Comparison of ENCODE assay signal across 1 cellular context in the genomic region with DNA sequence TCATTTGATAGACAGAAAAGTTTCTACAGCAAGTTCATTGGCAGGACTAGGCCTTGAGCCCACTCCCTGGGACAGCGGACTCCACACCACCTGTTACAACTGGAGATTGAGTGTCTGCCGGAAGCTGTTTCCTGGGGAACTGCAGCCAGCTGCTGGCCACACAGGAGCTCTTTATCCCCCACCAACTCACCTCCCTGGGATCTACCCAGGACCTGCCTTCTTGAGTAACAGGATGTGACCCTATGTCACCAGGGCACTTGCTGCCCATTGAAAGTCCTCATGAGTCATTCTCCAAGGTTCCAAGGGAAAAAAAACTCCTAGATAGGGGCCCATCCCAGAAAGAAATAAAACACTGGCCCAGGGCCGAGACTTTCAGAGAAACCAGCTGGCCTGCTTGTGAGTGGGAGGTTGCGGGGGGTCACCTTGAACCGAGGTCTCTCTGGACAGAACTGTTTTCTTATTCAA.
A peak's percentile ranks its signal among the peaks of the same experiment; 100 is the strongest.
TF ChIP-seq lines count a peak whose summit lies in the region.

No MANE protein-coding gene starts in this region.

TF ChIP-seq in HepG2, 621 proteins besides CTCF, POLR2A, EP300 and RAD21 (continued from another document and continues in another):
- TF ChIP-seq, protein P1, sequence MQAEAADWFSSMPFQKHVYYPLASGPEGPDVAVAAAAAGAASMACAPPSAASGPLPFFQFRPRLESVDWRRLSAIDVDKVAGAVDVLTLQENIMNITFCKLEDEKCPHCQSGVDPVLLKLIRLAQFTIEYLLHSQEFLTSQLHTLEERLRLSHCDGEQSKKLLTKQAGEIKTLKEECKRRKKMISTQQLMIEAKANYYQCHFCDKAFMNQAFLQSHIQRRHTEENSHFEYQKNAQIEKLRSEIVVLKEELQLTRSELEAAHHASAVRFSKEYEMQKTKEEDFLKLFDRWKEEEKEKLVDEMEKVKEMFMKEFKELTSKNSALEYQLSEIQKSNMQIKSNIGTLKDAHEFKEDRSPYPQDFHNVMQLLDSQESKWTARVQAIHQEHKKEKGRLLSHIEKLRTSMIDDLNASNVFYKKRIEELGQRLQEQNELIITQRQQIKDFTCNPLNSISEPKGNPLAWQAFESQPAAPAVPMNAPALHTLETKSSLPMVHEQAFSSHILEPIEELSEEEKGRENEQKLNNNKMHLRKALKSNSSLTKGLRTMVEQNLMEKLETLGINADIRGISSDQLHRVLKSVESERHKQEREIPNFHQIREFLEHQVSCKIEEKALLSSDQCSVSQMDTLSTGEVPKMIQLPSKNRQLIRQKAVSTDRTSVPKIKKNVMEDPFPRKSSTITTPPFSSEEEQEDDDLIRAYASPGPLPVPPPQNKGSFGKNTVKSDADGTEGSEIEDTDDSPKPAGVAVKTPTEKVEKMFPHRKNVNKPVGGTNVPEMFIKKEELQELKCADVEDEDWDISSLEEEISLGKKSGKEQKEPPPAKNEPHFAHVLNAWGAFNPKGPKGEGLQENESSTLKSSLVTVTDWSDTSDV (CRISPR knock-in tag; IDR thresholded peaks at IDR 0.05) = no peak
- TF ChIP-seq SMYD3 (CRISPR knock-in tag; IDR thresholded peaks at IDR 0.05) = no peak
- TF ChIP-seq ATF5 (CRISPR knock-in tag; IDR thresholded peaks at IDR 0.05; ENCODE audit: low read depth) = no peak
- TF ChIP-seq NCOA1 (CRISPR knock-in tag; IDR thresholded peaks at IDR 0.05) = no peak
- no peak for TF ChIP-seq HMGA1 (CRISPR knock-in tag; conservative IDR thresholded peaks at IDR 0.05)
- TF ChIP-seq, protein P2, sequence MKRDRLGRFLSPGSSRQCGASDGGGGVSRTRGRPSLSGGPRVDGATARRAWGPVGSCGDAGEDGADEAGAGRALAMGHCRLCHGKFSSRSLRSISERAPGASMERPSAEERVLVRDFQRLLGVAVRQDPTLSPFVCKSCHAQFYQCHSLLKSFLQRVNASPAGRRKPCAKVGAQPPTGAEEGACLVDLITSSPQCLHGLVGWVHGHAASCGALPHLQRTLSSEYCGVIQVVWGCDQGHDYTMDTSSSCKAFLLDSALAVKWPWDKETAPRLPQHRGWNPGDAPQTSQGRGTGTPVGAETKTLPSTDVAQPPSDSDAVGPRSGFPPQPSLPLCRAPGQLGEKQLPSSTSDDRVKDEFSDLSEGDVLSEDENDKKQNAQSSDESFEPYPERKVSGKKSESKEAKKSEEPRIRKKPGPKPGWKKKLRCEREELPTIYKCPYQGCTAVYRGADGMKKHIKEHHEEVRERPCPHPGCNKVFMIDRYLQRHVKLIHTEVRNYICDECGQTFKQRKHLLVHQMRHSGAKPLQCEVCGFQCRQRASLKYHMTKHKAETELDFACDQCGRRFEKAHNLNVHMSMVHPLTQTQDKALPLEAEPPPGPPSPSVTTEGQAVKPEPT (CRISPR knock-in tag; IDR thresholded peaks at IDR 0.05; ENCODE audit: low read depth) = 0 out of 2 replicates have a peak, but pooled peaks have one; percentile 54
- TF ChIP-seq POGZ (CRISPR knock-in tag; IDR thresholded peaks at IDR 0.05) = peak; percentile 90
- TF ChIP-seq, protein P3, sequence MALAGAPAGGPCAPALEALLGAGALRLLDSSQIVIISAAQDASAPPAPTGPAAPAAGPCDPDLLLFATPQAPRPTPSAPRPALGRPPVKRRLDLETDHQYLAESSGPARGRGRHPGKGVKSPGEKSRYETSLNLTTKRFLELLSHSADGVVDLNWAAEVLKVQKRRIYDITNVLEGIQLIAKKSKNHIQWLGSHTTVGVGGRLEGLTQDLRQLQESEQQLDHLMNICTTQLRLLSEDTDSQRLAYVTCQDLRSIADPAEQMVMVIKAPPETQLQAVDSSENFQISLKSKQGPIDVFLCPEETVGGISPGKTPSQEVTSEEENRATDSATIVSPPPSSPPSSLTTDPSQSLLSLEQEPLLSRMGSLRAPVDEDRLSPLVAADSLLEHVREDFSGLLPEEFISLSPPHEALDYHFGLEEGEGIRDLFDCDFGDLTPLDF (CRISPR knock-in tag; IDR thresholded peaks at IDR 0.05) = no peak
- no peak for TF ChIP-seq ZNF513 (CRISPR knock-in tag; conservative IDR thresholded peaks at IDR 0.05)
- TF ChIP-seq, protein P4, sequence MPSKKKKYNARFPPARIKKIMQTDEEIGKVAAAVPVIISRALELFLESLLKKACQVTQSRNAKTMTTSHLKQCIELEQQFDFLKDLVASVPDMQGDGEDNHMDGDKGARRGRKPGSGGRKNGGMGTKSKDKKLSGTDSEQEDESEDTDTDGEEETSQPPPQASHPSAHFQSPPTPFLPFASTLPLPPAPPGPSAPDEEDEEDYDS (CRISPR knock-in tag; IDR thresholded peaks at IDR 0.05) = peak; percentile 59; the same call in 1 of the 2 replicates
- TF ChIP-seq, protein P5, sequence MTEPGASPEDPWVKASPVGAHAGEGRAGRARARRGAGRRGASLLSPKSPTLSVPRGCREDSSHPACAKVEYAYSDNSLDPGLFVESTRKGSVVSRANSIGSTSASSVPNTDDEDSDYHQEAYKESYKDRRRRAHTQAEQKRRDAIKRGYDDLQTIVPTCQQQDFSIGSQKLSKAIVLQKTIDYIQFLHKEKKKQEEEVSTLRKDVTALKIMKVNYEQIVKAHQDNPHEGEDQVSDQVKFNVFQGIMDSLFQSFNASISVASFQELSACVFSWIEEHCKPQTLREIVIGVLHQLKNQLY (CRISPR knock-in tag; IDR thresholded peaks at IDR 0.05) = peak; percentile 74; the same call in 1 of the 2 replicates
- no peak for TF ChIP-seq RFXANK (CRISPR knock-in tag; IDR thresholded peaks at IDR 0.05)
- TF ChIP-seq CHCHD3 (CRISPR knock-in tag; IDR thresholded peaks at IDR 0.05) = no peak
- no peak for TF ChIP-seq ZNF558 (CRISPR knock-in tag; IDR thresholded peaks at IDR 0.05; ENCODE audit: borderline replicate concordance)
- peak; percentile 52 for TF ChIP-seq STAG1 (CRISPR knock-in tag; IDR thresholded peaks at IDR 0.05)
- no peak for TF ChIP-seq NFE2 (CRISPR knock-in tag; IDR thresholded peaks at IDR 0.05)
- TF ChIP-seq ZNF124 (CRISPR knock-in tag; IDR thresholded peaks at IDR 0.05) = peak; percentile 65; the same call in 1 of the 2 replicates
- no peak for TF ChIP-seq BRCA1 (CRISPR knock-in tag; IDR thresholded peaks at IDR 0.05)
- no peak for TF ChIP-seq SP1 (IDR thresholded peaks at IDR 0.05)
- TF ChIP-seq SP1 (CRISPR knock-in tag; IDR thresholded peaks at IDR 0.05) = no peak
- peak; percentile 88; the same call in 1 of the 2 replicates for TF ChIP-seq KLF9 (CRISPR knock-in tag; IDR thresholded peaks at IDR 0.05; ENCODE audit: low read depth)
- TF ChIP-seq NFYC (CRISPR knock-in tag; IDR thresholded peaks at IDR 0.05) = 0 out of 2 replicates have a peak, but pooled peaks have one; percentile 29
- TF ChIP-seq ZNF614 (CRISPR knock-in tag; IDR thresholded peaks at IDR 0.05; ENCODE audit: borderline replicate concordance) = peak; percentile 88; the same call in 1 of the 2 replicates
- no peak for TF ChIP-seq GATA4 (IDR thresholded peaks at IDR 0.05; ENCODE audit: borderline replicate concordance, low read depth)
- TF ChIP-seq, protein P6, sequence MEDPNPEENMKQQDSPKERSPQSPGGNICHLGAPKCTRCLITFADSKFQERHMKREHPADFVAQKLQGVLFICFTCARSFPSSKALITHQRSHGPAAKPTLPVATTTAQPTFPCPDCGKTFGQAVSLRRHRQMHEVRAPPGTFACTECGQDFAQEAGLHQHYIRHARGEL (CRISPR knock-in tag; IDR thresholded peaks at IDR 0.05) = no peak
- TF ChIP-seq TGIF2 (CRISPR knock-in tag; IDR thresholded peaks at IDR 0.05) = peak; percentile 71
- TF ChIP-seq NR2F2 (IDR thresholded peaks at IDR 0.05; ENCODE audit: borderline replicate concordance, low read depth) = no peak
- peak; percentile 82; the same call in 1 of the 2 replicates for TF ChIP-seq PRDM10 (CRISPR knock-in tag; IDR thresholded peaks at IDR 0.05; ENCODE audit: low read depth)
- TF ChIP-seq ZNF713 (CRISPR knock-in tag; IDR thresholded peaks at IDR 0.05) = no peak
- TF ChIP-seq LBX2 (CRISPR knock-in tag; IDR thresholded peaks at IDR 0.05; ENCODE audit: borderline replicate concordance) = no peak
- TF ChIP-seq KLF16 (CRISPR knock-in tag; IDR thresholded peaks at IDR 0.05) = 0 out of 4 replicates have a peak, but pooled peaks of 1 of the 2 experiments have one; percentile 37
- peak; percentile 78; the same call in 1 of the 2 replicates for TF ChIP-seq HIVEP1 (CRISPR knock-in tag; IDR thresholded peaks at IDR 0.05)
- TF ChIP-seq, protein P7, sequence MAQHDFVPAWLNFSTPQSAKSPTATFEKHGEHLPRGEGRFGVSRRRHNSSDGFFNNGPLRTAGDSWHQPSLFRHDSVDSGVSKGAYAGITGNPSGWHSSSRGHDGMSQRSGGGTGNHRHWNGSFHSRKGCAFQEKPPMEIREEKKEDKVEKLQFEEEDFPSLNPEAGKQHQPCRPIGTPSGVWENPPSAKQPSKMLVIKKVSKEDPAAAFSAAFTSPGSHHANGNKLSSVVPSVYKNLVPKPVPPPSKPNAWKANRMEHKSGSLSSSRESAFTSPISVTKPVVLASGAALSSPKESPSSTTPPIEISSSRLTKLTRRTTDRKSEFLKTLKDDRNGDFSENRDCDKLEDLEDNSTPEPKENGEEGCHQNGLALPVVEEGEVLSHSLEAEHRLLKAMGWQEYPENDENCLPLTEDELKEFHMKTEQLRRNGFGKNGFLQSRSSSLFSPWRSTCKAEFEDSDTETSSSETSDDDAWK (CRISPR knock-in tag; IDR thresholded peaks at IDR 0.05) = no peak
- TF ChIP-seq, protein P8, sequence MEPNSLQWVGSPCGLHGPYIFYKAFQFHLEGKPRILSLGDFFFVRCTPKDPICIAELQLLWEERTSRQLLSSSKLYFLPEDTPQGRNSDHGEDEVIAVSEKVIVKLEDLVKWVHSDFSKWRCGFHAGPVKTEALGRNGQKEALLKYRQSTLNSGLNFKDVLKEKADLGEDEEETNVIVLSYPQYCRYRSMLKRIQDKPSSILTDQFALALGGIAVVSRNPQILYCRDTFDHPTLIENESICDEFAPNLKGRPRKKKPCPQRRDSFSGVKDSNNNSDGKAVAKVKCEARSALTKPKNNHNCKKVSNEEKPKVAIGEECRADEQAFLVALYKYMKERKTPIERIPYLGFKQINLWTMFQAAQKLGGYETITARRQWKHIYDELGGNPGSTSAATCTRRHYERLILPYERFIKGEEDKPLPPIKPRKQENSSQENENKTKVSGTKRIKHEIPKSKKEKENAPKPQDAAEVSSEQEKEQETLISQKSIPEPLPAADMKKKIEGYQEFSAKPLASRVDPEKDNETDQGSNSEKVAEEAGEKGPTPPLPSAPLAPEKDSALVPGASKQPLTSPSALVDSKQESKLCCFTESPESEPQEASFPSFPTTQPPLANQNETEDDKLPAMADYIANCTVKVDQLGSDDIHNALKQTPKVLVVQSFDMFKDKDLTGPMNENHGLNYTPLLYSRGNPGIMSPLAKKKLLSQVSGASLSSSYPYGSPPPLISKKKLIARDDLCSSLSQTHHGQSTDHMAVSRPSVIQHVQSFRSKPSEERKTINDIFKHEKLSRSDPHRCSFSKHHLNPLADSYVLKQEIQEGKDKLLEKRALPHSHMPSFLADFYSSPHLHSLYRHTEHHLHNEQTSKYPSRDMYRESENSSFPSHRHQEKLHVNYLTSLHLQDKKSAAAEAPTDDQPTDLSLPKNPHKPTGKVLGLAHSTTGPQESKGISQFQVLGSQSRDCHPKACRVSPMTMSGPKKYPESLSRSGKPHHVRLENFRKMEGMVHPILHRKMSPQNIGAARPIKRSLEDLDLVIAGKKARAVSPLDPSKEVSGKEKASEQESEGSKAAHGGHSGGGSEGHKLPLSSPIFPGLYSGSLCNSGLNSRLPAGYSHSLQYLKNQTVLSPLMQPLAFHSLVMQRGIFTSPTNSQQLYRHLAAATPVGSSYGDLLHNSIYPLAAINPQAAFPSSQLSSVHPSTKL (CRISPR knock-in tag; IDR thresholded peaks at IDR 0.05) = peak; percentile 96
- TF ChIP-seq ATF1 (CRISPR knock-in tag; IDR thresholded peaks at IDR 0.05) = peak; percentile 24; the same call in 1 of the 2 replicates
- TF ChIP-seq ZNF282 (IDR thresholded peaks at IDR 0.05; ENCODE audit: partially characterized antibody) = no peak
- TF ChIP-seq TEAD3 (CRISPR knock-in tag; optimal IDR thresholded peaks at IDR 0.05; ENCODE audit: borderline replicate concordance) = peak; percentile 77
- peak; percentile 43; the same call in 1 of the 2 replicates for TF ChIP-seq ZNF441 (CRISPR knock-in tag; IDR thresholded peaks at IDR 0.05; ENCODE audit: borderline replicate concordance)
- TF ChIP-seq SMAD1 (CRISPR knock-in tag; IDR thresholded peaks at IDR 0.05; ENCODE audit: borderline replicate concordance, low read depth) = no peak
